6 cellular contexts compared by ENCODE assay signal in the genomic region with DNA sequence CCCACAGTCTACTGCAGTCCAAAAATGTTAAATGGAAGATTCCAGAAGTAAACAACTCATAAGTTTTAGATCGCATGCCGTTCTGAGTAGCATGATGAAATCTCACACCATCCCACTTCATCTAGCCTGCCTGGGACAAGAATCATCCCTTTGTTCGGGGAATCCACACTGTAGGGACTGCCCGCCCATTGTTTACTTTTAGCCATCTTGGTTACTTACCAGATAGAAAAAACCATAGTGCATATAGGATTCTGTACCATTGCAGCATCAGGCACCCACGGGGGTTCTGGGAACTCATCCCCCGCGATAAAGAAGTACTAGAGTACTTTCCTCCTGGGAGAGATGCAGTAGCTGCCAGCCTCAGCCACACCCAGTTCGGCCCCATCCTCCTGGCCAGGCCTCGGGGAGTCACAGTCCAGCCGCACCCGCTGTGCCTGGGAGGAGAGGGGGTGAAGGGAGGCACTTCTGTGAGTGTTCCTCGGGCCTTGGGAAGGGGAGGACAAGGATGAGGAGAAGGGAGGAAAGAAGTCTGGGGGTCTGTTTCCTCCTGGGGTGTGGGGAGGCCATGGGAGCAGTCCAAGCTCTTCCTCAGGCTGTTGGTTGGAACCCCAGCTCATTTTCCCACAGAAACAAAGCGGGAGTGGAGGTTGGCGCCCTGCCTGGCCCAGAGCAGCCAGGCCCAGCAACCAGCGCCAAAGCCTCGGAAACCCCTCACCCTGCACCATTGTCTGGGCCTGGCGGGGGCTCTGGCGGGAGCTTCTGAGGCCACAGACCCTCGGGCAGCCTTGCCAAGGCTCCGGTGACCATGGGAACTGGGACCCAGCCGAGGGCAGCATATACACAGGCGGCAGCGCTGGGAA. TPM values are rescaled to one million over a fixed set of nuclear protein-coding genes. Genes with fewer than 3 reads are reported as not detected.
A peak's percentile ranks its signal among the peaks of the same experiment; 100 is the strongest.
DNase-seq lines count a peak whose midpoint lies in the region; TF ChIP-seq lines count a peak whose summit lies in the region.

No MANE protein-coding gene starts in this region.

- H3K9me3 ChIP-seq in HEK293 (ENCODE audit: control insufficient read depth, insufficient read depth, low read depth, low read length) = no peaks in the 10 kb centered on the region

- no peak overlapping the region for H3K4me3 Mint-ChIP-seq in endothelial cell (ENCODE audit: unreplicated experiment)
- no peak overlapping the region for H3K4me3 Mint-ChIP-seq in progenitor cell of endocrine pancreas (ENCODE audit: low read depth)

- TF ChIP-seq CTCF in HEK293 (tag by site-specific recombination; IDR thresholded peaks at IDR 0.05) = no peak
- TF ChIP-seq CTCF in endothelial cell (IDR thresholded peaks at IDR 0.05; ENCODE audit: unreplicated experiment) = no peak
- no peak for TF ChIP-seq CTCF in progenitor cell of endocrine pancreas (IDR thresholded peaks at IDR 0.05; ENCODE audit: unreplicated experiment)

- H3K36me3 Mint-ChIP-seq in endothelial cell (ENCODE audit: low read depth, unreplicated experiment) = no peaks in the 10 kb centered on the region
- no peaks in the 10 kb centered on the region for H3K36me3 Mint-ChIP-seq in progenitor cell of endocrine pancreas (ENCODE audit: insufficient read depth)

- peaks cover 7% of the 10 kb centered on the region for H3K4me1 ChIP-seq in HEK293 (ENCODE audit: control insufficient read depth, insufficient read depth, low read length)

- H3K27ac Mint-ChIP-seq in endothelial cell (ENCODE audit: unreplicated experiment) = peak overlapping the region; percentile 25
- peak overlapping the region; percentile 34 for H3K27ac Mint-ChIP-seq in progenitor cell of endocrine pancreas

- no peak for DNase-seq in endothelial cell (ENCODE audit: low spot score)
- DNase-seq in progenitor cell of endocrine pancreas (ENCODE audit: low spot score, unreplicated experiment) = no peak
- no peak for DNase-seq in RPMI8226
- DNase-seq in LoVo (ENCODE audit: low spot score) = no peak
- no peak for DNase-seq in germinal center (ENCODE audit: low spot score)

- peaks cover 3% of the 10 kb centered on the region for H3K27me3 Mint-ChIP-seq in endothelial cell (ENCODE audit: unreplicated experiment)
- no peaks in the 10 kb centered on the region for H3K27me3 Mint-ChIP-seq in progenitor cell of endocrine pancreas

- no peaks in the 10 kb centered on the region for H3K36me3 ChIP-seq in HEK293 (ENCODE audit: control insufficient read depth in 2 of 2, insufficient read depth in 1 of 2, low read length in 2 of 2)

- POLR2A ChIA-PET in HEK293 (lab: Yijun Ruan, JAX) = interaction anchor here (1.0 kb wide), 1 partner anchor 14 kb away, joined by 3 read pairs; a partner anchor contains a TSS

- no peak overlapping the region; the same call in 1 of the 2 replicates for H3K27ac ChIP-seq in HEK293 (ENCODE audit: extremely low read depth, low read depth, low read length)

- peaks cover 7% of the 10 kb centered on the region for H3K4me1 Mint-ChIP-seq in endothelial cell (ENCODE audit: unreplicated experiment)
- H3K4me1 Mint-ChIP-seq in progenitor cell of endocrine pancreas (ENCODE audit: low read depth) = no peaks in the 10 kb centered on the region

- no peak overlapping the region for H3K4me3 ChIP-seq in HEK293 (ENCODE audit: low read depth, low read length)

- CTCF ChIA-PET in HEK293 (lab: Yijun Ruan, JAX) = interaction anchor here (0.7 to 2.3 kb wide), 5 partner anchors 8 to 268 kb away, joined by 3 to 6 read pairs (median 4); a partner anchor contains a TSS

- H3K9me3 Mint-ChIP-seq in endothelial cell (ENCODE audit: unreplicated experiment) = no peaks in the 10 kb centered on the region
- no peaks in the 10 kb centered on the region for H3K9me3 Mint-ChIP-seq in progenitor cell of endocrine pancreas (ENCODE audit: low read depth)

TF ChIP-seq in HEK293, 187 proteins besides CTCF, POLR2A, EP300 and RAD21:
- TF ChIP-seq ZNF211 (tag by site-specific recombination; IDR thresholded peaks at IDR 0.05; ENCODE audit: low read depth) = no peak
- TF ChIP-seq, protein P1, sequence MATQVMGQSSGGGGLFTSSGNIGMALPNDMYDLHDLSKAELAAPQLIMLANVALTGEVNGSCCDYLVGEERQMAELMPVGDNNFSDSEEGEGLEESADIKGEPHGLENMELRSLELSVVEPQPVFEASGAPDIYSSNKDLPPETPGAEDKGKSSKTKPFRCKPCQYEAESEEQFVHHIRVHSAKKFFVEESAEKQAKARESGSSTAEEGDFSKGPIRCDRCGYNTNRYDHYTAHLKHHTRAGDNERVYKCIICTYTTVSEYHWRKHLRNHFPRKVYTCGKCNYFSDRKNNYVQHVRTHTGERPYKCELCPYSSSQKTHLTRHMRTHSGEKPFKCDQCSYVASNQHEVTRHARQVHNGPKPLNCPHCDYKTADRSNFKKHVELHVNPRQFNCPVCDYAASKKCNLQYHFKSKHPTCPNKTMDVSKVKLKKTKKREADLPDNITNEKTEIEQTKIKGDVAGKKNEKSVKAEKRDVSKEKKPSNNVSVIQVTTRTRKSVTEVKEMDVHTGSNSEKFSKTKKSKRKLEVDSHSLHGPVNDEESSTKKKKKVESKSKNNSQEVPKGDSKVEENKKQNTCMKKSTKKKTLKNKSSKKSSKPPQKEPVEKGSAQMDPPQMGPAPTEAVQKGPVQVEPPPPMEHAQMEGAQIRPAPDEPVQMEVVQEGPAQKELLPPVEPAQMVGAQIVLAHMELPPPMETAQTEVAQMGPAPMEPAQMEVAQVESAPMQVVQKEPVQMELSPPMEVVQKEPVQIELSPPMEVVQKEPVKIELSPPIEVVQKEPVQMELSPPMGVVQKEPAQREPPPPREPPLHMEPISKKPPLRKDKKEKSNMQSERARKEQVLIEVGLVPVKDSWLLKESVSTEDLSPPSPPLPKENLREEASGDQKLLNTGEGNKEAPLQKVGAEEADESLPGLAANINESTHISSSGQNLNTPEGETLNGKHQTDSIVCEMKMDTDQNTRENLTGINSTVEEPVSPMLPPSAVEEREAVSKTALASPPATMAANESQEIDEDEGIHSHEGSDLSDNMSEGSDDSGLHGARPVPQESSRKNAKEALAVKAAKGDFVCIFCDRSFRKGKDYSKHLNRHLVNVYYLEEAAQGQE (tag by site-specific recombination; IDR thresholded peaks at IDR 0.05) = no peak
- TF ChIP-seq ZNF23 (tag by site-specific recombination; IDR thresholded peaks at IDR 0.05; ENCODE audit: borderline replicate concordance) = no peak
- no peak for TF ChIP-seq ZNF133 (tag by site-specific recombination; IDR thresholded peaks at IDR 0.05)
- TF ChIP-seq, protein P2, sequence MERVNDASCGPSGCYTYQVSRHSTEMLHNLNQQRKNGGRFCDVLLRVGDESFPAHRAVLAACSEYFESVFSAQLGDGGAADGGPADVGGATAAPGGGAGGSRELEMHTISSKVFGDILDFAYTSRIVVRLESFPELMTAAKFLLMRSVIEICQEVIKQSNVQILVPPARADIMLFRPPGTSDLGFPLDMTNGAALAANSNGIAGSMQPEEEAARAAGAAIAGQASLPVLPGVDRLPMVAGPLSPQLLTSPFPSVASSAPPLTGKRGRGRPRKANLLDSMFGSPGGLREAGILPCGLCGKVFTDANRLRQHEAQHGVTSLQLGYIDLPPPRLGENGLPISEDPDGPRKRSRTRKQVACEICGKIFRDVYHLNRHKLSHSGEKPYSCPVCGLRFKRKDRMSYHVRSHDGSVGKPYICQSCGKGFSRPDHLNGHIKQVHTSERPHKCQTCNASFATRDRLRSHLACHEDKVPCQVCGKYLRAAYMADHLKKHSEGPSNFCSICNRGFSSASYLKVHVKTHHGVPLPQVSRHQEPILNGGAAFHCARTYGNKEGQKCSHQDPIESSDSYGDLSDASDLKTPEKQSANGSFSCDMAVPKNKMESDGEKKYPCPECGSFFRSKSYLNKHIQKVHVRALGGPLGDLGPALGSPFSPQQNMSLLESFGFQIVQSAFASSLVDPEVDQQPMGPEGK (tag by site-specific recombination; IDR thresholded peaks at IDR 0.05) = 0 out of 2 replicates have a peak, but pooled peaks have one; percentile 16
- peak; percentile 62 for TF ChIP-seq KLF1 (tag by site-specific recombination; IDR thresholded peaks at IDR 0.05)
- peak; percentile 39; the same call in 1 of the 2 replicates for TF ChIP-seq WT1 (tag by site-specific recombination; IDR thresholded peaks at IDR 0.05)
- TF ChIP-seq ZNF843 (tag by site-specific recombination; IDR thresholded peaks at IDR 0.05) = no peak
- TF ChIP-seq, protein P3, sequence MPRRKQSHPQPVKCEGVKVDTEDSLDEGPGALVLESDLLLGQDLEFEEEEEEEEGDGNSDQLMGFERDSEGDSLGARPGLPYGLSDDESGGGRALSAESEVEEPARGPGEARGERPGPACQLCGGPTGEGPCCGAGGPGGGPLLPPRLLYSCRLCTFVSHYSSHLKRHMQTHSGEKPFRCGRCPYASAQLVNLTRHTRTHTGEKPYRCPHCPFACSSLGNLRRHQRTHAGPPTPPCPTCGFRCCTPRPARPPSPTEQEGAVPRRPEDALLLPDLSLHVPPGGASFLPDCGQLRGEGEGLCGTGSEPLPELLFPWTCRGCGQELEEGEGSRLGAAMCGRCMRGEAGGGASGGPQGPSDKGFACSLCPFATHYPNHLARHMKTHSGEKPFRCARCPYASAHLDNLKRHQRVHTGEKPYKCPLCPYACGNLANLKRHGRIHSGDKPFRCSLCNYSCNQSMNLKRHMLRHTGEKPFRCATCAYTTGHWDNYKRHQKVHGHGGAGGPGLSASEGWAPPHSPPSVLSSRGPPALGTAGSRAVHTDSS (tag by site-specific recombination; IDR thresholded peaks at IDR 0.05) = no peak
- TF ChIP-seq ZNF776 (tag by site-specific recombination; IDR thresholded peaks at IDR 0.05; ENCODE audit: borderline replicate concordance) = no peak
- no peak for TF ChIP-seq MZF1 (tag by site-specific recombination; IDR thresholded peaks at IDR 0.05; ENCODE audit: borderline replicate concordance)

RNA-seq across cellular contexts. Expression of a gene that starts 8.9 kb away (rescaled TPM):
- total RNA-seq in endothelial cell (ENCODE audit: unreplicated experiment) = 4.4 TPM
- 0.42 and 1.0 TPM in 2 replicates for total RNA-seq in progenitor cell of endocrine pancreas

RNA-seq across cellular contexts. Expression of a gene that starts 14.4 kb away (rescaled TPM):
- total RNA-seq in endothelial cell (ENCODE audit: unreplicated experiment) (69.6 TPM), progenitor cell of endocrine pancreas (47.9 and 57.7 TPM in 2 replicates)

RNA-seq across cellular contexts. Expression of a gene that starts 25.3 kb away (rescaled TPM):
- total RNA-seq in endothelial cell (ENCODE audit: unreplicated experiment) (11.5 TPM), progenitor cell of endocrine pancreas (2.7 and 3.1 TPM in 2 replicates)

RNA-seq across cellular contexts. Expression of a gene that starts 27.2 kb away (rescaled TPM):
- total RNA-seq in endothelial cell (ENCODE audit: unreplicated experiment) = 14.1 TPM
- total RNA-seq in progenitor cell of endocrine pancreas = 13.9 and 17.1 TPM in 2 replicates

RNA-seq across cellular contexts. Expression of a gene that starts 35.2 kb away (rescaled TPM):
- total RNA-seq in endothelial cell (ENCODE audit: unreplicated experiment) (78.2 TPM), progenitor cell of endocrine pancreas (82.7 and 94.0 TPM in 2 replicates)
